20 cellular contexts compared by ENCODE assay signal in the genomic region with DNA sequence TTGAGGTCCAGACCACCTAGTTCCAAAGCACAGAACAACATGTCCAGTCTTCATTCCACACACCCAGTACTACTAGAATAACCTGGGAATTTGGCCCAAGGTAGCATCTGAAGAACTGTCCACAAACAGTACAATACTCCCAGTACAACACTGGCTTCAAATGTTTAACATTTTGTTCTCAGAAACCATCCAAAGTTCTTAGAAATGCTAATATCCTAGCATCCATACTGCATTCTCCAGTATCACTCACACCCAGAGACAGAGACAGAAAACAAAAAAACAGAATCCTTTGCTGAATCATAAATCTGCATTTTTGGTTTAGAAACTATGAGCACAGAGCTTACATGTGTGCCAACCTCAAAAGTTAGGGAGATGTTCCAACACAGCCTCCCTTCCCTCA.
DNase-seq lines count a peak whose midpoint lies in the region; ATAC-seq and TF ChIP-seq lines count a peak whose summit lies in the region.
"Had no signal": no experiment of that assay in that cellular context is flagged by ENCODE, and none has a peak within 500 bp of the region (broad histone marks: within the 10 kb centered on the region; RNA-seq: fewer than 3 reads in every experiment).

No MANE protein-coding gene starts in this region.

- ATAC-seq in gastroesophageal sphincter = peak; percentile 85

- DNase-seq in GM03348 (ENCODE audit: low spot score) (peak; percentile 54), amniotic epithelial cell (ENCODE audit: low read depth) (peak; percentile 87), tibial nerve (ENCODE audit: low spot score in 2 of 2) (no peak), MG63 (no peak), NCI-H226 (no peak), Caco-2 (no peak)
- DNase-seq: ACHN, DMS 273 treated with DMSO at 0.1 percent for 48 hours, DND-41, H7, KG1, NCI-H1092, NCI-H1436 treated with DMSO at 0.1 percent for 48 hours, NCI-H2029, NCI-H526, PC-9, SJCRH30 had no signal

- H3K27ac Mint-ChIP-seq in Caco-2 (ENCODE audit: unreplicated experiment) = no peak overlapping the region
- H3K27ac Mint-ChIP-seq: B cell had no signal

- POLR2A ChIA-PET in Caco-2 (lab: Charles Lee) = no interaction called here

- intact Hi-C loops in Caco-2 (cut with micrococcal nuclease; ENCODE audit: unreplicated experiment) = no loop called here

- H3K4me1 ChIP-seq in gastroesophageal sphincter = peaks cover 0 to 7% (median 0%) of the 10 kb centered on the region in 3 donors
- H3K4me1 ChIP-seq in tibial nerve = peaks cover 0 to 16% (median 0%) of the 10 kb centered on the region in 4 donors
- no peaks in the 10 kb centered on the region for H3K4me1 ChIP-seq in Caco-2
- H3K4me1 ChIP-seq: SJCRH30 had no signal

- peaks cover 10% of the 10 kb centered on the region for H3K27me3 ChIP-seq in gastroesophageal sphincter
- no peaks in the 10 kb centered on the region for H3K27me3 ChIP-seq in tibial nerve
- H3K27me3 ChIP-seq in MG63 = no peaks in the 10 kb centered on the region
- no peaks in the 10 kb centered on the region for H3K27me3 ChIP-seq in Caco-2 (replicated peaks; ENCODE audit: control insufficient read depth, insufficient read depth, low read length)
- H3K27me3 ChIP-seq: SJCRH30 had no signal

- H3K4me1 Mint-ChIP-seq in Caco-2 (ENCODE audit: low read depth, unreplicated experiment) = no peaks in the 10 kb centered on the region
- H3K4me1 Mint-ChIP-seq: B cell had no signal

- peak overlapping the region; percentile 49 to 79 (median 68) for H3K27ac ChIP-seq in gastroesophageal sphincter
- H3K27ac ChIP-seq in tibial nerve = peak overlapping the region in 1 of 4 donors; percentile 83
- H3K27ac ChIP-seq: PC-9, RWPE1, SJCRH30 had no signal

- no peaks in the 10 kb centered on the region for H3K9me3 Mint-ChIP-seq in Caco-2 (ENCODE audit: unreplicated experiment)

- no peak for TF ChIP-seq POLR2A in gastroesophageal sphincter (IDR thresholded peaks at IDR 0.05)
- no peak for TF ChIP-seq POLR2A in tibial nerve (IDR thresholded peaks at IDR 0.05)

- BruUV-seq in Caco-2 (replicated peaks; lab: Mats Ljungman, UMichigan) = no TSS peak

- peaks cover 5% of the 10 kb centered on the region for H3K27me3 Mint-ChIP-seq in Caco-2 (ENCODE audit: insufficient read depth, unreplicated experiment)

- no peaks in the 10 kb centered on the region for H3K9me3 ChIP-seq in gastroesophageal sphincter
- H3K9me3 ChIP-seq in tibial nerve = no peaks in the 10 kb centered on the region
- H3K9me3 ChIP-seq in MG63 = no peaks in the 10 kb centered on the region
- H3K9me3 ChIP-seq in Caco-2 = no peaks in the 10 kb centered on the region

- no peak for TF ChIP-seq EP300 in gastroesophageal sphincter (IDR thresholded peaks at IDR 0.05)
- peak; percentile 66 to 70 for TF ChIP-seq EP300 in tibial nerve (IDR thresholded peaks at IDR 0.05)

- CTCF ChIA-PET in Caco-2 (lab: Charles Lee) = no interaction called here

- H3K4me3 Mint-ChIP-seq in Caco-2 (ENCODE audit: unreplicated experiment) = no peak overlapping the region
- H3K4me3 Mint-ChIP-seq: B cell had no signal

- TF ChIP-seq CTCF in gastroesophageal sphincter (IDR thresholded peaks at IDR 0.05) = no peak
- TF ChIP-seq CTCF in tibial nerve (IDR thresholded peaks at IDR 0.05) = no peak
- no peak for TF ChIP-seq CTCF in Caco-2 (IDR thresholded peaks at IDR 0.05; ENCODE audit: insufficient read depth in 1 of 2, low read depth in 1 of 2, low read length in 1 of 2, severe bottlenecking in 1 of 2, unreplicated experiment in 1 of 2)

- H3K36me3 ChIP-seq in gastroesophageal sphincter = no peaks in the 10 kb centered on the region
- no peaks in the 10 kb centered on the region for H3K36me3 ChIP-seq in tibial nerve
- H3K36me3 ChIP-seq in MG63 = no peaks in the 10 kb centered on the region
- no peaks in the 10 kb centered on the region for H3K36me3 ChIP-seq in Caco-2 (ENCODE audit: control insufficient read depth, insufficient read depth, low read length)
- H3K36me3 ChIP-seq: SJCRH30 had no signal

- no peak overlapping the region for H3K4me3 ChIP-seq in gastroesophageal sphincter
- no peak overlapping the region for H3K4me3 ChIP-seq in tibial nerve
- H3K4me3 ChIP-seq in MG63 = no peak overlapping the region
- no peak overlapping the region for H3K4me3 ChIP-seq in Caco-2 (ENCODE audit: low read depth, low read length)
- H3K4me3 ChIP-seq: PC-9, SJCRH30 had no signal

- no peaks in the 10 kb centered on the region for H3K36me3 Mint-ChIP-seq in Caco-2 (ENCODE audit: insufficient read depth, unreplicated experiment)

Comparison
In these comparisons a context has a peak if more than half of its experiments do, and no peak if none do; other contexts are left out.
1. DNase-seq: peak in GM03348 (single experiment) and amniotic epithelial cell (single experiment); none in tibial nerve (0 of 2), MG63 (single experiment), NCI-H226 (single experiment) and Caco-2 (0 of 2).